18 cellular contexts compared by ENCODE assay signal in the genomic region with DNA sequence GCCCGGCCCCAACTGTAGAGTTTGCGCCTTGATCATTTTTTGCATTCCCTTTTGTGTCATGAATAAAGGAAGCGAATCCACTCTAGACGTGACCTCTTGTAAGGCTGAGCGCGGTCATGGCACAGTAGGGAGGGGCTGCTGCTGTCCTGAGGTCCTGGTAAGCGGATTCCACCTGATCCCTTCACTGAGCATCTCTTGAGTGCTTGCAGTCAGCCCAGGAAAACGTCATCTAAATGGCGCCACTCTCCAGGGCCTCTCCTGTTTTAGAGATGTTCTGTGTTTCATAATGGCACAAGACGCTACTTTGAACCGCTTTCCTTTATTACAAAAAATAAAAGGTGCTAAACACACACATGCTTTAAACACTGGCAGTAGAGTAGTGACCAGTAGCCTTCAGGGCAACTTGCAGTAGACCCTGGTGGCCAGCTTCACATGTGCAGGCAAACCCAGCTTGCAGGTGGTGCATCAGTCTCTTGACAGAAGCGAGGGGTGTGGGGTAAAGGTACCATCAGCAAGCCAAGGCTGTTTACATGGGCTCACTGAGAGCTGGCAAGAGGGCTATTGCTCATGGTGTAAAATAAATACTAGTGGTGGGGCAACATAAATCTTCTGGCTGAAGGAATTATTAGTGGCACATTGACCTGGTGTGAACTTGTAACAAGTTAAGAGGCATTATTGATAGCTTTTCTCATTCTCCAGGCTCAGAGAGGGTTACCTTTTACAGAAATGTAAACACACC. TPM values are rescaled to one million over a fixed set of nuclear protein-coding genes. Genes with fewer than 3 reads are reported as not detected.
DNase-seq lines count a peak whose midpoint lies in the region; TF ChIP-seq lines count a peak whose summit lies in the region.
"Had no signal": no experiment of that assay in that cellular context is flagged by ENCODE, and none has a peak within 500 bp of the region (broad histone marks: within the 10 kb centered on the region; RNA-seq: fewer than 3 reads in every experiment).

No MANE protein-coding gene starts in this region.

- H3K27ac ChIP-seq in endodermal cell (ENCODE audit: low read depth, low read length) = no peak overlapping the region
- no peak overlapping the region for H3K27ac ChIP-seq in CD8-positive, alpha-beta memory T cell (ENCODE audit: low read depth, low read length)
- no peak overlapping the region for H3K27ac ChIP-seq in brain microvascular endothelial cell
- H3K27ac ChIP-seq in Karpas-422 (ENCODE audit: low read length) = no peak overlapping the region
- H3K27ac ChIP-seq: C4-2B, HL-60, RWPE1 had no signal

- H3K4me1 Mint-ChIP-seq in endodermal cell = peaks cover 15% of the 10 kb centered on the region
- H3K4me1 Mint-ChIP-seq in nephron = peaks cover 6% of the 10 kb centered on the region
- H3K4me1 Mint-ChIP-seq in CD8-positive, alpha-beta memory T cell = peaks cover 0 to 4% (median 0%) of the 10 kb centered on the region in 3 donors

- DNase-seq in COLO668 (lab: John Stamatoyannopoulos, UW; ENCODE audit: unreplicated experiment) (peak; percentile 44), M059J (ENCODE audit: low read depth) (peak; percentile 27), endodermal cell (no peak), brain microvascular endothelial cell (no peak), amygdala (lab: John Stamatoyannopoulos, UW) (no peak), Karpas-422 (no peak)
- no peak for DNase-seq in CD8-positive, alpha-beta memory T cell
- DNase-seq: Caco-2, DND-41, GF-D8, NCI-H1092 treated with DMSO at 0.1 percent for 48 hours, NCI-H1694, OCI-M1 had no signal

- WGBS in endodermal cell (ENCODE audit: insufficient coverage in 1 of 2, insufficient read length in 1 of 2), 2 experiments = 93 to 97% methylated on average over 12 of the region's 12 CpGs

- CTCF ChIA-PET in CD8-positive, alpha-beta memory T cell (lab: Charles Lee) = interaction anchor here (1.0 to 2.5 kb wide), 4 partner anchors 10 to 43 kb away, joined by 3 to 12 read pairs (median 8); a partner anchor contains a TSS

- H3K9me2 ChIP-seq in Karpas-422 (replicated peaks; ENCODE audit: insufficient read depth, low read length) = no peaks in the 10 kb centered on the region

- H3K27me3 ChIP-seq in endodermal cell (ENCODE audit: control insufficient read depth, insufficient read depth, low read length, poor library complexity, severe bottlenecking) (peaks cover 3% of the 10 kb centered on the region), brain microvascular endothelial cell (replicated peaks) (peaks cover 5% of the 10 kb centered on the region), Karpas-422 (ENCODE audit: low read length) (no peaks in the 10 kb centered on the region)
- H3K27me3 ChIP-seq in CD8-positive, alpha-beta memory T cell (ENCODE audit: insufficient read depth, low read length, poor library complexity, severe bottlenecking) = no peaks in the 10 kb centered on the region

- H3K9me3 ChIP-seq in endodermal cell (ENCODE audit: control insufficient read depth, low read length) = no peaks in the 10 kb centered on the region
- H3K9me3 ChIP-seq in CD8-positive, alpha-beta memory T cell (ENCODE audit: low read length) = no peaks in the 10 kb centered on the region
- H3K9me3 ChIP-seq in Karpas-422 (ENCODE audit: low read length) = no peaks in the 10 kb centered on the region
- H3K9me3 ChIP-seq: Caco-2 had no signal

- H2AFZ ChIP-seq in Karpas-422 (ENCODE audit: low read length) = no peak overlapping the region

- no peak overlapping the region for H3K9ac ChIP-seq in endodermal cell (ENCODE audit: extremely low read depth, low read length, poor library complexity, severe bottlenecking)
- no peak overlapping the region for H3K9ac ChIP-seq in Karpas-422 (ENCODE audit: low read length)

- peaks cover 14% of the 10 kb centered on the region for H3K27me3 Mint-ChIP-seq in endodermal cell (ENCODE audit: insufficient read depth)
- H3K27me3 Mint-ChIP-seq in nephron (ENCODE audit: low read depth) = peaks cover 23% of the 10 kb centered on the region
- peaks cover 9 to 12% of the 10 kb centered on the region in 2 donors for H3K27me3 Mint-ChIP-seq in CD8-positive, alpha-beta memory T cell

- no peak overlapping the region for H3K4me2 ChIP-seq in Karpas-422 (ENCODE audit: low read depth, low read length, poor library complexity, severe bottlenecking)

- no peaks in the 10 kb centered on the region for H3K36me3 Mint-ChIP-seq in endodermal cell (ENCODE audit: low read depth)
- H3K36me3 Mint-ChIP-seq in nephron (ENCODE audit: low read depth) = no peaks in the 10 kb centered on the region
- no peaks in the 10 kb centered on the region for H3K36me3 Mint-ChIP-seq in CD8-positive, alpha-beta memory T cell

- H3K4me1 ChIP-seq in endodermal cell (ENCODE audit: control insufficient read depth, insufficient read depth, low read length) = peaks cover 10% of the 10 kb centered on the region
- no peaks in the 10 kb centered on the region for H3K4me1 ChIP-seq in CD8-positive, alpha-beta memory T cell (ENCODE audit: insufficient read depth, low read length)
- no peaks in the 10 kb centered on the region for H3K4me1 ChIP-seq in Karpas-422 (ENCODE audit: low read length)
- H3K4me1 ChIP-seq: Caco-2 had no signal

- TF ChIP-seq CTCF in endodermal cell (conservative IDR thresholded peaks at IDR 0.05) (peak; percentile 53), nephron (IDR thresholded peaks at IDR 0.05; ENCODE audit: unreplicated experiment in 3 of 3) (no peak), brain microvascular endothelial cell (IDR thresholded peaks at IDR 0.05; ENCODE audit: low read depth, low read length, missing control alignments) (no peak)

- no peak overlapping the region for H3K4me3 Mint-ChIP-seq in endodermal cell
- no peak overlapping the region for H3K4me3 Mint-ChIP-seq in nephron
- H3K4me3 Mint-ChIP-seq in CD8-positive, alpha-beta memory T cell = no peak overlapping the region

- H3K36me3 ChIP-seq in endodermal cell (ENCODE audit: control insufficient read depth, insufficient read depth, low read length) (no peaks in the 10 kb centered on the region), brain microvascular endothelial cell (replicated peaks) (no peaks in the 10 kb centered on the region), Karpas-422 (ENCODE audit: insufficient read depth, low read length) (no peaks in the 10 kb centered on the region)
- no peaks in the 10 kb centered on the region for H3K36me3 ChIP-seq in CD8-positive, alpha-beta memory T cell (ENCODE audit: insufficient read depth, low read length)

- POLR2A ChIA-PET in CD8-positive, alpha-beta memory T cell (lab: Charles Lee) = no interaction called here

- H4K20me1 ChIP-seq in Karpas-422 (ENCODE audit: insufficient read depth, low read depth, low read length) = no peaks in the 10 kb centered on the region

- H3K27ac Mint-ChIP-seq in endodermal cell (no peak overlapping the region), nephron (peak overlapping the region in 2 of 3 experiments; percentile 26 to 36)
- no peak overlapping the region for H3K27ac Mint-ChIP-seq in CD8-positive, alpha-beta memory T cell

- H3K4me3 ChIP-seq in endodermal cell (ENCODE audit: low read length) = no peak overlapping the region
- H3K4me3 ChIP-seq in CD8-positive, alpha-beta memory T cell (ENCODE audit: low read length) = no peak overlapping the region
- H3K4me3 ChIP-seq in brain microvascular endothelial cell (ENCODE audit: low read depth, low read length) = no peak overlapping the region
- no peak overlapping the region for H3K4me3 ChIP-seq in Karpas-422 (ENCODE audit: low read length)
- H3K4me3 ChIP-seq: K562 had no signal

- H3K79me2 ChIP-seq in Karpas-422 (ENCODE audit: low read length) = no peaks in the 10 kb centered on the region

- in situ Hi-C loops in brain microvascular endothelial cell (cut with HindIII; ENCODE audit: low pct_ligation_motif_present, low sequenced_read_pairs) = no loop called here

- peaks cover 2% of the 10 kb centered on the region for H3K9me3 Mint-ChIP-seq in endodermal cell
- no peaks in the 10 kb centered on the region for H3K9me3 Mint-ChIP-seq in nephron
- H3K9me3 Mint-ChIP-seq in CD8-positive, alpha-beta memory T cell = no peaks in the 10 kb centered on the region

RNA-seq across cellular contexts. Expression of a gene that starts 43.0 kb away (rescaled TPM):
- 2.7 and 3.0 TPM in 2 replicates for total RNA-seq in M059J (2014; rRNA removed; shearing (Covaris generic))
- 100 to 1,000 TPM in 1 of 2 donors, 10 to 100 TPM in 1; 76.9 to 110 TPM for total RNA-seq in endodermal cell
- polyA plus RNA-seq in endodermal cell (2013, experiment 1 of 2) = 53.8 TPM
- 66.2 TPM for polyA plus RNA-seq in endodermal cell (2013, experiment 2 of 2)
- total RNA-seq in CD8-positive, alpha-beta memory T cell = 1 to 10 TPM in 1 of 2 experiments, under 1 TPM in 1; 0.90 to 1.6 TPM
- polyA plus RNA-seq in CD8-positive, alpha-beta memory T cell = 5.5 TPM
- total RNA-seq in Karpas-422 (2014; rRNA removed; shearing (Covaris generic); ENCODE audit: low replicate concordance) = 0.40 TPM in 1 of 2 replicates, not detected in the other
- polyA plus RNA-seq: K562 had no signal

Comparison
In these comparisons a context has a peak if more than half of its experiments do, and no peak if none do; other contexts are left out.
1. DNase-seq: peak in COLO668 (single experiment) and M059J (single experiment); none in endodermal cell (single experiment), CD8-positive, alpha-beta memory T cell (0 of 5), brain microvascular endothelial cell (single experiment), amygdala (0 of 56) and Karpas-422 (single experiment).
2. H3K27ac Mint-ChIP-seq: peak in nephron (2 of 3); none in endodermal cell (single experiment) and CD8-positive, alpha-beta memory T cell (0 of 8).
3. RNA of a gene that starts 43.0 kb away (total RNA-seq): 76.9 to 110 TPM in endodermal cell; 2.7 to 3.0 TPM in M059J, 0.90 to 1.6 TPM in CD8-positive, alpha-beta memory T cell and 0.40 TPM in Karpas-422; every median in the first group is over 10 times any median in the second.